ENCODE assay signal across 30 cellular contexts in the genomic region with DNA sequence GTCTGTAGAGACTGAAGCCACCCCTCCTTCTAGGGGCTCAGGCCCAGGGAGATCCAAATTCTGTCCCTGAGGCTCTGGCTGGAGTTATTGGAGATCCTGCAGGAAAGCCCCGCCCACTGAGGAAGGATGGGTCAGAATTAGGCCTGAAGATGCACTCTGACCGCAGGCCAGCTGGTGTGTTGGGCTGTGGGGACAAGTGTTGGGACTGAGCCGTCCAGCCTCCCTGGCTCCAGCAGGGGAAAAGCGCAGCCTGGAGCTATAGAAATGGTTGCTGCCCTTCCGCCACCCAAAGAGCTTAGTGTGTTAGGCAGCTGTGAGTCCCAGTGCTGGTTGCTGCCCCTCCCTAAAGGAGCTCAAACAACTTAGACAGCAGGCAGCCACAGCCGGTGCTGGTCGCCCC. TPM values are rescaled to one million over a fixed set of nuclear protein-coding genes. Genes with fewer than 3 reads are reported as not detected.
"Had no signal": no experiment of that assay in that cellular context is flagged by ENCODE, and none has a peak within 500 bp of the region (broad histone marks: within the 10 kb centered on the region; RNA-seq: fewer than 3 reads in every experiment).

No MANE protein-coding gene starts in this region.

- FAIRE-seq: bronchial epithelial cell, TTC549 had no signal

- H3K4me1 ChIP-seq: body of pancreas had no signal

- H3K27ac ChIP-seq: body of pancreas, KMS-11, PC-9 had no signal

- DNase-seq: activated CD4-positive, alpha-beta T cell treated with anti-CD3 and anti-CD28 coated beads for 4 hours; activated CD4-positive, alpha-beta T cell treated with anti-CD3 and anti-CD28 coated beads, Interleukin-2, amount 50 U/mL, for 48 hours; activated CD8-positive, alpha-beta memory T cell treated with anti-CD3 and anti-CD28 coated beads, Interleukin-2, amount 10 ng/mL, durations not matched to agents 7 days and 5 days; activated effector memory CD4-positive, alpha-beta T cell treated with Interleukin-2 at 50 U/mL for 16 hours; activated naive CD4-positive, alpha-beta T cell; activated T-cell treated with anti-CD3 and anti-CD28 coated beads, Interleukin-2, amount 50 U/mL, for 24 hours; aorta; body of pancreas; central memory CD4-positive, alpha-beta T cell; NCI-H1092; NCI-H1417; NCI-H2029; NCI-H2107; NCI-H2171 treated with DMSO at 0.1 percent for 48 hours; NCI-H226; NCI-H526; NCI-H774; PC-9; SHP77 treated with DMSO at 0.1 percent for 48 hours; T-cell; T-helper 2 cell; T1000 had no signal

- H3K9me3 ChIP-seq: body of pancreas had no signal

- H3K4me3 ChIP-seq: body of pancreas, PC-9 had no signal

- H3K27ac Mint-ChIP-seq: activated CD8-positive, alpha-beta memory T cell treated with anti-CD3 and anti-CD28 coated beads, Interleukin-2, amount 10 ng/mL, durations not matched to agents 7 days and 5 days; activated naive CD4-positive, alpha-beta T cell treated with anti-CD3 and anti-CD28 coated beads, Interleukin-2, amount 50 U/mL, for 24 hours; activated T-cell treated with anti-CD3 and anti-CD28 coated beads, Interleukin-2, amount 50 U/mL, for 24 hours; activated T-helper 1 cell treated with anti-CD3 and anti-CD28 coated beads, Interleukin-12 subunit alpha, Interleukin-12 subunit beta, Interleukin-2, Interleukin-4 antibody, amounts not matched to agents 30 ng/mL and 10 ng/mL and 1 ng/mL, durations not matched to agents 14 hours and 24 hours and 36 hours; T-cell had no signal

- H3K9ac ChIP-seq: KMS-11 had no signal

- H3K4me1 Mint-ChIP-seq: activated CD8-positive, alpha-beta memory T cell treated with anti-CD3 and anti-CD28 coated beads, Interleukin-2, amount 10 ng/mL, durations not matched to agents 7 days and 5 days; activated naive CD4-positive, alpha-beta T cell treated with anti-CD3 and anti-CD28 coated beads, Interleukin-2, amount 50 U/mL, for 24 hours; T-cell had no signal

- H3K36me3 Mint-ChIP-seq: activated CD8-positive, alpha-beta memory T cell treated with anti-CD3 and anti-CD28 coated beads, Interleukin-2, amount 10 ng/mL, durations not matched to agents 7 days and 5 days; activated naive CD4-positive, alpha-beta T cell treated with anti-CD3 and anti-CD28 coated beads, Interleukin-2, amount 50 U/mL, for 24 hours; T-cell had no signal

- H3K9me3 Mint-ChIP-seq: activated T-cell treated with anti-CD3 and anti-CD28 coated beads, Interleukin-2, amount 50 U/mL, for 24 hours; activated T-helper 1 cell treated with anti-CD3 and anti-CD28 coated beads, Interleukin-12 subunit alpha, Interleukin-12 subunit beta, Interleukin-2, Interleukin-4 antibody, amounts not matched to agents 30 ng/mL and 10 ng/mL and 1 ng/mL, durations not matched to agents 14 hours and 24 hours and 36 hours; T-cell had no signal

- H3K4me3 Mint-ChIP-seq: activated CD8-positive, alpha-beta memory T cell treated with anti-CD3 and anti-CD28 coated beads, Interleukin-2, amount 10 ng/mL, durations not matched to agents 7 days and 5 days; activated naive CD4-positive, alpha-beta T cell treated with anti-CD3 and anti-CD28 coated beads, Interleukin-2, amount 50 U/mL, for 24 hours; activated T-cell treated with anti-CD3 and anti-CD28 coated beads, Interleukin-2, amount 50 U/mL, for 24 hours; activated T-helper 1 cell treated with anti-CD3 and anti-CD28 coated beads, Interleukin-12 subunit alpha, Interleukin-12 subunit beta, Interleukin-2, Interleukin-4 antibody, amounts not matched to agents 30 ng/mL and 10 ng/mL and 1 ng/mL, durations not matched to agents 14 hours and 24 hours and 36 hours; T-cell had no signal

- ATAC-seq: activated CD4-positive, CD25-positive, alpha-beta regulatory T cell treated with anti-CD3 and anti-CD28 coated beads, Interleukin-2, amount 50 U/mL, for 24 hours; activated CD8-positive, alpha-beta memory T cell treated with anti-CD3 and anti-CD28 coated beads, Interleukin-2, amount 10 ng/mL, durations not matched to agents 7 days and 5 days; body of pancreas; T-cell had no signal

RNA-seq across cellular contexts. Expression of a gene that starts 33.0 kb away (rescaled TPM):
- total RNA-seq: activated CD8-positive, alpha-beta memory T cell treated with anti-CD3 and anti-CD28 coated beads, Interleukin-2, amount 10 ng/mL, durations not matched to agents 7 days and 5 days; activated T-helper 1 cell treated with anti-CD3 and anti-CD28 coated beads, Interleukin-12 subunit alpha, Interleukin-12 subunit beta, Interleukin-2, Interleukin-4 antibody, amounts not matched to agents 30 ng/mL and 10 ng/mL and 1 ng/mL, durations not matched to agents 14 hours and 24 hours and 36 hours; MCF 10A; NCI-H460; PC-9 had no signal
